Comparison of ENCODE assay signal across 2 cellular contexts in genomic region chr7:45978010-45978681, GRCh38.
A peak's percentile ranks its signal among the peaks of the same experiment; 100 is the strongest.
TF ChIP-seq lines count a peak whose summit lies in the region.

No MANE protein-coding gene starts in this region.

TF ChIP-seq in IMR-90, 13 proteins besides CTCF, POLR2A, EP300 and RAD21:
- no peak for TF ChIP-seq ELK1 (IDR thresholded peaks at IDR 0.05; ENCODE audit: borderline replicate concordance, low read depth, low read length)
- peak; percentile 17 for TF ChIP-seq RCOR1 (IDR thresholded peaks at IDR 0.05; ENCODE audit: insufficient replicate concordance, low read length)
- peak; percentile 98 for TF ChIP-seq FOS (IDR thresholded peaks at IDR 0.05; ENCODE audit: low read depth, low read length)
- peak; percentile 87 for TF ChIP-seq CHD1 (IDR thresholded peaks at IDR 0.05; ENCODE audit: low read depth, low read length)
- TF ChIP-seq CEBPB (IDR thresholded peaks at IDR 0.05; ENCODE audit: low read depth, low read length): peak; percentile 97
- no peak for TF ChIP-seq SMC3 (IDR thresholded peaks at IDR 0.05; ENCODE audit: low read depth, low read length)
- TF ChIP-seq USF2 (IDR thresholded peaks at IDR 0.05; ENCODE audit: low read depth, low read length): no peak
- peak; percentile 98 for TF ChIP-seq NFE2L2 (IDR thresholded peaks at IDR 0.05; ENCODE audit: low read depth, low read length)
- TF ChIP-seq RFX5 (IDR thresholded peaks at IDR 0.05; ENCODE audit: low read depth, low read length): no peak
- peak; percentile 73 for TF ChIP-seq BHLHE40 (IDR thresholded peaks at IDR 0.05; ENCODE audit: low read depth, low read length)
- TF ChIP-seq MAZ (IDR thresholded peaks at IDR 0.05; ENCODE audit: borderline replicate concordance, low read depth, low read length): 0 out of 2 replicates have a peak, but pooled peaks have one; percentile 7
- peak; percentile 67; the same call in 1 of the 2 replicates for TF ChIP-seq MXI1 (IDR thresholded peaks at IDR 0.05; ENCODE audit: borderline replicate concordance, low read depth, low read length)
- TF ChIP-seq MAFK (IDR thresholded peaks at IDR 0.05; ENCODE audit: low read depth, low read length): peak; percentile 83

TF ChIP-seq in GM12878, 131 proteins besides CTCF, POLR2A, EP300 and RAD21 (continues in another document):
- TF ChIP-seq HCFC1 (IDR thresholded peaks at IDR 0.05; ENCODE audit: low read length) (no peak), CEBPZ (IDR thresholded peaks at IDR 0.05; ENCODE audit: low read depth, low read length) (no peak), TCF7 (IDR thresholded peaks at IDR 0.05; ENCODE audit: borderline replicate concordance) (no peak), ZBTB40 (IDR thresholded peaks at IDR 0.05; ENCODE audit: borderline replicate concordance) (no peak), ZZZ3 (IDR thresholded peaks at IDR 0.05; ENCODE audit: control insufficient read depth, insufficient read length, low read depth) (no peak), CBX5 (IDR thresholded peaks at IDR 0.05; ENCODE audit: low read depth) (no peak), BMI1 (IDR thresholded peaks at IDR 0.05; ENCODE audit: borderline replicate concordance) (peak; percentile 94), YY1 (IDR thresholded peaks at IDR 0.05; ENCODE audit: low read depth, low read length) (no peak), DPF2 (IDR thresholded peaks at IDR 0.05) (peak; percentile 46; the same call in 1 of the 2 replicates), ATF7 (IDR thresholded peaks at IDR 0.05; ENCODE audit: low read depth) (peak; percentile 68), TAF1 (IDR thresholded peaks at IDR 0.05; ENCODE audit: borderline replicate concordance, low read depth, low read length) (no peak), NBN (IDR thresholded peaks at IDR 0.05) (0 out of 2 replicates have a peak, but pooled peaks have one; percentile 35), TCF12 (IDR thresholded peaks at IDR 0.05; ENCODE audit: low read depth, low read length) (no peak), PRDM15 (CRISPR knock-in tag; IDR thresholded peaks at IDR 0.05) (no peak), CUX1 (IDR thresholded peaks at IDR 0.05; ENCODE audit: insufficient replicate concordance, low read depth, low read length) (no peak), RAD51 (IDR thresholded peaks at IDR 0.05) (no peak), KDM1A (IDR thresholded peaks at IDR 0.05; ENCODE audit: borderline replicate concordance) (no peak), MTA3 (IDR thresholded peaks at IDR 0.05; ENCODE audit: borderline replicate concordance, low read length) (no peak), MTA2 (IDR thresholded peaks at IDR 0.05; ENCODE audit: low read depth) (no peak; the same call in none of the 2 replicates), RUNX3 (IDR thresholded peaks at IDR 0.05; ENCODE audit: low read length) (no peak), CBFB (IDR thresholded peaks at IDR 0.05; ENCODE audit: low read depth) (no peak), PKNOX1 (IDR thresholded peaks at IDR 0.05) (peak; percentile 75), MEF2A (IDR thresholded peaks at IDR 0.05; ENCODE audit: insufficient read depth, low read depth, low read length) (no peak), EGR1 (IDR thresholded peaks at IDR 0.05; ENCODE audit: borderline replicate concordance in 1 of 2, low read depth in 2 of 2, low read length in 2 of 2) (peak in 1 of 2 experiments; percentile 58; a peak in 1 of 3 replicates), CREM (IDR thresholded peaks at IDR 0.05; ENCODE audit: low read depth) (no peak), HSF1 (IDR thresholded peaks at IDR 0.05; ENCODE audit: low read depth, low read length) (no peak), BRCA1 (IDR thresholded peaks at IDR 0.05; ENCODE audit: low read depth, low read length) (no peak), RBBP5 (conservative IDR thresholded peaks at IDR 0.05) (no peak), ZBED1 (IDR thresholded peaks at IDR 0.05; ENCODE audit: borderline replicate concordance) (no peak), FOS (IDR thresholded peaks at IDR 0.05; ENCODE audit: borderline replicate concordance, extremely low read depth, insufficient read length) (no peak), ZSCAN29 (IDR thresholded peaks at IDR 0.05) (no peak), NR2C1 (IDR thresholded peaks at IDR 0.05) (no peak), FOXK2 (IDR thresholded peaks at IDR 0.05) (no peak; the same call in 1 of the 2 replicates)
